1 cellular context compared by ENCODE assay signal in genomic region chr7:43692582-43693373, GRCh38.
TF ChIP-seq lines count a peak whose summit lies in the region.

No MANE protein-coding gene starts in this region.

TF ChIP-seq in HCT116, 20 proteins besides CTCF, POLR2A, EP300 and RAD21 (continued from another document):
- no peak for TF ChIP-seq EZH2 (IDR thresholded peaks at IDR 0.05)
- no peak for TF ChIP-seq JUND (IDR thresholded peaks at IDR 0.05)
- no peak for TF ChIP-seq TCF7L2 (IDR thresholded peaks at IDR 0.05; ENCODE audit: borderline replicate concordance, extremely low read depth, insufficient read depth, insufficient read length)
- no peak for TF ChIP-seq EGR1 (IDR thresholded peaks at IDR 0.05; ENCODE audit: low read depth)
- no peak for TF ChIP-seq YY1 (IDR thresholded peaks at IDR 0.05; ENCODE audit: extremely low read depth, insufficient replicate concordance, low read depth, low read length)
- TF ChIP-seq SIN3A (IDR thresholded peaks at IDR 0.05; ENCODE audit: low read depth), result no peak
- TF ChIP-seq ATF3 (IDR thresholded peaks at IDR 0.05), result no peak
- no peak for TF ChIP-seq ZNF274 (IDR thresholded peaks at IDR 0.05; ENCODE audit: low read depth, low read length)
- no peak for TF ChIP-seq ZFX (IDR thresholded peaks at IDR 0.05)
- TF ChIP-seq CEBPB (IDR thresholded peaks at IDR 0.05; ENCODE audit: low read depth), result no peak
- TF ChIP-seq MAX (IDR thresholded peaks at IDR 0.05), result no peak
- TF ChIP-seq POLR2AphosphoS5 (IDR thresholded peaks at IDR 0.05; ENCODE audit: low read depth, low read length), result no peak
- no peak for TF ChIP-seq SP1 (IDR thresholded peaks at IDR 0.05; ENCODE audit: low read depth)
- no peak for TF ChIP-seq EZH2phosphoT487 (IDR thresholded peaks at IDR 0.05; ENCODE audit: borderline replicate concordance)
- no peak for TF ChIP-seq REST (IDR thresholded peaks at IDR 0.05; ENCODE audit: low read depth)
- no peak for TF ChIP-seq ELF1 (IDR thresholded peaks at IDR 0.05; ENCODE audit: borderline replicate concordance, low read depth)
- TF ChIP-seq CBX3 (IDR thresholded peaks at IDR 0.05; ENCODE audit: low read depth), result no peak
